ENCODE assay signal across 19 cellular contexts in the genomic region with DNA sequence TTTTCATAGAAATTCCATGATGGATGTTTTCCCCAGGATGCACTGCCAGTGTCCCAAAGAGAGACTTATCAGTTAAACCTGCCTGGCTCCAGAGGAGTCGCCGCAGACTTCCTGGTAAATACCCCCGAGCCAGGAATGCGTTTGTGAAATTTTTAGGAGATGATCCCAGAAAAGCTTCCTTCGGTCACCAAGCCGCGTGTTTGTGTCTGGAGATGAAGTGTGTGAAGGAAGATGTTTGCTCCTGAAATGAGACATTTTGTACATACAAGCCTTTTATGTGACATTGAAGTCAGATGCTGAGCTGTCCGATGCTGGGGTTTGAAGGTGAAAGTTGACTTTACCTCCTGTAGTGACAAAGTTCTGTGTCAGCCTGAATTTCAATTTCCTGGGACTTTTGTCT.
DNase-seq lines count a peak whose midpoint lies in the region; ATAC-seq and TF ChIP-seq lines count a peak whose summit lies in the region.
"Had no signal": no experiment of that assay in that cellular context is flagged by ENCODE, and none has a peak within 500 bp of the region (broad histone marks: within the 10 kb centered on the region; RNA-seq: fewer than 3 reads in every experiment).

No MANE protein-coding gene starts in this region.

- DNase-seq in Daoy (ENCODE audit: low read depth) (peak; percentile 7), HuH-7.5 (ENCODE audit: low spot score) (peak; percentile 53), astrocyte of the hippocampus (ENCODE audit: low read depth, low spot score) (peak; percentile 70), neural progenitor cell (ENCODE audit: low spot score) (no peak), GM23248 (no peak)
- DNase-seq in stimulated activated CD4-positive, alpha-beta T cell treated with anti-CD3 and anti-CD28 coated beads, Interleukin-12 subunit alpha, Interleukin-12 subunit beta, amount 100 ng/mL, for 4 hours: no peak
- DNase-seq: amygdala; CD4-positive, CD25-positive, alpha-beta regulatory T cell; cortex of kidney; erythroblast; head of caudate nucleus; left colon; naive B cell; NCI-H1048; stimulated activated CD8-positive, alpha-beta memory T cell treated with anti-CD3 and anti-CD28 coated beads, Interleukin-4, amount 100 ng/mL, for 48 hours; thyroid gland had no signal

- H3K9ac ChIP-seq in neural progenitor cell (no peak overlapping the region), GM23248 (no peak overlapping the region)

- H3K36me3 Mint-ChIP-seq in neural progenitor cell: peaks cover 22% of the 10 kb centered on the region
- H3K36me3 Mint-ChIP-seq: naive B cell had no signal

- no peaks in the 10 kb centered on the region for H3K27me3 Mint-ChIP-seq in neural progenitor cell (ENCODE audit: insufficient read depth, low read depth)
- H3K27me3 Mint-ChIP-seq: CD4-positive, CD25-positive, alpha-beta regulatory T cell; naive B cell had no signal

- no peaks in the 10 kb centered on the region for H3K9me3 Mint-ChIP-seq in neural progenitor cell
- H3K9me3 Mint-ChIP-seq: CD4-positive, CD25-positive, alpha-beta regulatory T cell; naive B cell had no signal

- in situ Hi-C loops in GM23248 (cut with MboI): no loop called here

- TF ChIP-seq CTCF in neural progenitor cell (IDR thresholded peaks at IDR 0.05): no peak

- H3K9me3 ChIP-seq in neural progenitor cell (ENCODE audit: low read depth) (no peaks in the 10 kb centered on the region), GM23248 (ENCODE audit: low read depth) (no peaks in the 10 kb centered on the region)
- H3K9me3 ChIP-seq: thyroid gland had no signal

- H2AFZ ChIP-seq in neural progenitor cell (replicated peaks) (no peak overlapping the region), GM23248 (no peak overlapping the region)

- H3K4me1 Mint-ChIP-seq in neural progenitor cell: peaks cover 93% of the 10 kb centered on the region

- H4K20me1 ChIP-seq in neural progenitor cell (ENCODE audit: low read depth) (peaks cover 75% of the 10 kb centered on the region), GM23248 (ENCODE audit: insufficient read depth) (no peaks in the 10 kb centered on the region)

- no peak overlapping the region for H3K27ac ChIP-seq in neural progenitor cell
- H3K27ac ChIP-seq in GM23248: no peak overlapping the region
- H3K27ac ChIP-seq: SK-N-MC, thyroid gland, VCaP had no signal

- H3F3A ChIP-seq in neural progenitor cell (ENCODE audit: low read depth): peaks cover 22% of the 10 kb centered on the region
- peaks cover 6% of the 10 kb centered on the region; the same call in 1 of the 2 replicates for H3F3A ChIP-seq in GM23248 (ENCODE audit: insufficient read depth)

- no peaks in the 10 kb centered on the region for H3K9me2 ChIP-seq in GM23248 (ENCODE audit: insufficient read depth)

- H3K4me3 ChIP-seq in neural progenitor cell (no peak overlapping the region), GM23248 (no peak overlapping the region)
- H3K4me3 ChIP-seq: SK-N-MC, thyroid gland had no signal

- peaks cover 60% of the 10 kb centered on the region for H3K4me1 ChIP-seq in neural progenitor cell
- peaks cover 10% of the 10 kb centered on the region for H3K4me1 ChIP-seq in GM23248 (ENCODE audit: insufficient read depth)

- H3K4me3 Mint-ChIP-seq in neural progenitor cell: no peak overlapping the region

- peak overlapping the region; percentile 33 for H3K4me2 ChIP-seq in neural progenitor cell
- no peak overlapping the region for H3K4me2 ChIP-seq in GM23248 (ENCODE audit: unreplicated experiment)

- peaks cover 91% of the 10 kb centered on the region for H3K79me2 ChIP-seq in neural progenitor cell (ENCODE audit: low read depth)
- H3K79me2 ChIP-seq in GM23248 (ENCODE audit: insufficient read depth): no peaks in the 10 kb centered on the region

- peak overlapping the region; percentile 93 for H3K27ac Mint-ChIP-seq in neural progenitor cell

- H3K36me3 ChIP-seq in neural progenitor cell (no peaks in the 10 kb centered on the region), GM23248 (ENCODE audit: low read depth) (no peaks in the 10 kb centered on the region)
- H3K36me3 ChIP-seq: thyroid gland had no signal

- H3K27me3 ChIP-seq in neural progenitor cell: no peaks in the 10 kb centered on the region
- H3K27me3 ChIP-seq in GM23248 (replicated peaks; ENCODE audit: insufficient read depth): no peaks in the 10 kb centered on the region
- H3K27me3 ChIP-seq: thyroid gland had no signal

- ATAC-seq in HG03196 (IDR thresholded peaks at IDR 0.05; ENCODE audit: unreplicated experiment): no peak
- ATAC-seq: left colon had no signal

- 83 to 91% methylated on average over 8 of the region's 8 CpGs for WGBS in GM23248 (ENCODE audit: low coverage in 1 of 2, low lambda C conversion rate in 2 of 2, missing lambda C conversion rate in 2 of 2), 2 experiments

Comparison
In these comparisons a context has a peak if more than half of its experiments do, and no peak if none do; other contexts are left out.
1. DNase-seq: peak in Daoy (single experiment), HuH-7.5 (single experiment) and astrocyte of the hippocampus (single experiment); none in neural progenitor cell (single experiment), stimulated activated CD4-positive, alpha-beta T cell treated with anti-CD3 and anti-CD28 coated beads, Interleukin-12 subunit alpha, Interleukin-12 subunit beta, amount 100 ng/mL, for 4 hours (single experiment) and GM23248 (single experiment).